14 cellular contexts compared by ENCODE assay signal in genomic region chr4:88583643-88584470, GRCh38.
"Had no signal": no experiment of that assay in that cellular context is flagged by ENCODE, and none has a peak within 500 bp of the region (broad histone marks: within the 10 kb centered on the region; RNA-seq: fewer than 3 reads in every experiment).

No MANE protein-coding gene starts in this region.

- DNase-seq: activated CD4-positive, CD25-positive, alpha-beta regulatory T cell; effector CD8-positive, alpha-beta T cell; kidney glomerular epithelial cell; lower lobe of right lung; pancreas; retina; stimulated activated naive B cell treated with anti-CD40 and anti-IgM and Interleukin-4, amounts not matched to agents 10 μg/mL and 1 μg/mL and 100 μg/mL, for 72 hours; T-helper 2 cell had no signal

- H3K4me1 ChIP-seq: gastroesophageal sphincter, lower lobe of right lung, pancreas, tibial nerve had no signal

- H3K27me3 ChIP-seq: gastroesophageal sphincter, hepatocyte, pancreas, tibial nerve had no signal

- H3K9me3 Mint-ChIP-seq: stimulated activated naive B cell treated with anti-CD40 and anti-IgM and Interleukin-4, amounts not matched to agents 10 μg/mL and 1 μg/mL and 100 μg/mL, for 72 hours had no signal

- H2AFZ ChIP-seq: hepatocyte had no signal

- H3K4me1 Mint-ChIP-seq: mesothelial cell of epicardium; stimulated activated naive B cell treated with anti-CD40 and anti-IgM and Interleukin-4, amounts not matched to agents 10 μg/mL and 1 μg/mL and 100 μg/mL, for 72 hours had no signal

- H3K27me3 Mint-ChIP-seq: stimulated activated naive B cell treated with anti-CD40 and anti-IgM and Interleukin-4, amounts not matched to agents 10 μg/mL and 1 μg/mL and 100 μg/mL, for 72 hours had no signal

- H3K27ac Mint-ChIP-seq: activated naive CD4-positive, alpha-beta T cell treated with anti-CD3 and anti-CD28 coated beads, Interleukin-2, amount 50 U/mL, for 72 hours; mesothelial cell of epicardium; stimulated activated naive B cell treated with anti-CD40 and anti-IgM and Interleukin-4, amounts not matched to agents 10 μg/mL and 1 μg/mL and 100 μg/mL, for 72 hours had no signal

- H3K4me3 Mint-ChIP-seq: mesothelial cell of epicardium; stimulated activated naive B cell treated with anti-CD40 and anti-IgM and Interleukin-4, amounts not matched to agents 10 μg/mL and 1 μg/mL and 100 μg/mL, for 72 hours had no signal

- H3K79me2 ChIP-seq: hepatocyte had no signal

- H3K36me3 Mint-ChIP-seq: activated naive CD4-positive, alpha-beta T cell treated with anti-CD3 and anti-CD28 coated beads, Interleukin-2, amount 50 U/mL, for 72 hours; mesothelial cell of epicardium; stimulated activated naive B cell treated with anti-CD40 and anti-IgM and Interleukin-4, amounts not matched to agents 10 μg/mL and 1 μg/mL and 100 μg/mL, for 72 hours had no signal

- H3K27ac ChIP-seq: coronary artery, gastroesophageal sphincter, hepatocyte, lower lobe of right lung, pancreas, tibial nerve had no signal

- H3K9me3 ChIP-seq: gastroesophageal sphincter, lower lobe of right lung, pancreas, tibial nerve had no signal

- ATAC-seq: activated naive CD4-positive, alpha-beta T cell treated with anti-CD3 and anti-CD28 coated beads, Interleukin-2, amount 50 U/mL, for 72 hours; gastroesophageal sphincter; lower lobe of right lung; pancreas; stimulated activated naive B cell treated with anti-CD40 and anti-IgM and Interleukin-4, amounts not matched to agents 10 μg/mL and 1 μg/mL and 100 μg/mL, for 72 hours had no signal

- H3K4me2 ChIP-seq: hepatocyte had no signal

- H3K4me3 ChIP-seq: coronary artery, gastroesophageal sphincter, hepatocyte, lower lobe of right lung, pancreas, tibial nerve had no signal

- H3K36me3 ChIP-seq: gastroesophageal sphincter, lower lobe of right lung, pancreas, tibial nerve had no signal
